In the genomic region with DNA sequence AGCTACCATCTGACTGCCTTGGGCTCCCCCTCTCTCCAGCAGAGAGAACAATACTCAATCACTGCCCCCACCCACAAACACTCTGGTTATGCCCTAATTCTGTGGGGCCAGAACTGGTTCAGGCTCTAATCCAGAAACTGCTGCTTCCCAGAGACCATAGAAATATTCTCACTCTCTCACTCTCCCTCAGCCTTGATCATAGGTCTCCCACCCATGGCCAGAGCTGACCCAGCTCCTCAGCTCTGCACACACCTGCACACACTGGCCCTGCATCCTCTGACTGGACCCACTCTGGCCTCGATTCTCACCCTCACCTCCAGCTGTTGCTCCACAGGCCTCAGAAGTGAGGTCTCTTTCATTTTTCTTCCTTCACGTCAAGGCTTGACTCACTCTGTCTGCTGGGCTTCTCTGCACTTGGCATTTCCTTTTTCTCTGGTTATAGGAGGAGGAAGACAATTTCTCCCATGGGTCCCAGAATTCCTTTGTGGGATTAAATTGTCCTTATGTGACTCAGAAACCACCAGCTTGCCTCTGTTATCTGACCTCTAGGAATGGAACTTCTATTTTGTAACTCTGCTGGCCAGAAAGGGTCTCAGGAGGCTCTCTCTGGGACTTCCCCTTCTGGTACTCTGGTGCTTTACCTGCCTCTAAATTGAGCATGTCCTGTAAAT, we compare ENCODE assay signal across 1 cellular context.
TF ChIP-seq lines count a peak whose summit lies in the region.

No MANE protein-coding gene starts in this region.

TF ChIP-seq in SK-N-SH, 30 proteins besides CTCF, POLR2A, EP300 and RAD21 (continued from another document):
- TF ChIP-seq, protein P1, sequence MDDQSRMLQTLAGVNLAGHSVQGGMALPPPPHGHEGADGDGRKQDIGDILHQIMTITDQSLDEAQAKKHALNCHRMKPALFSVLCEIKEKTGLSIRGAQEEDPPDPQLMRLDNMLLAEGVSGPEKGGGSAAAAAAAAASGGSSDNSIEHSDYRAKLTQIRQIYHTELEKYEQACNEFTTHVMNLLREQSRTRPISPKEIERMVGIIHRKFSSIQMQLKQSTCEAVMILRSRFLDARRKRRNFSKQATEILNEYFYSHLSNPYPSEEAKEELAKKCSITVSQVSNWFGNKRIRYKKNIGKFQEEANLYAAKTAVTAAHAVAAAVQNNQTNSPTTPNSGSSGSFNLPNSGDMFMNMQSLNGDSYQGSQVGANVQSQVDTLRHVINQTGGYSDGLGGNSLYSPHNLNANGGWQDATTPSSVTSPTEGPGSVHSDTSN (IDR thresholded peaks at IDR 0.05) = peak; percentile 65
- TF ChIP-seq JUND (IDR thresholded peaks at IDR 0.05) (peak; percentile 66), FOSL2 (IDR thresholded peaks at IDR 0.05; ENCODE audit: borderline replicate concordance, low read depth) (peak; percentile 74), NRF1 (IDR thresholded peaks at IDR 0.05; ENCODE audit: low read depth, low read length) (no peak), EZH2phosphoT487 (IDR thresholded peaks at IDR 0.05; ENCODE audit: borderline replicate concordance, low read depth) (no peak), FOXM1 (IDR thresholded peaks at IDR 0.05; ENCODE audit: low read depth) (no peak), RFX5 (IDR thresholded peaks at IDR 0.05; ENCODE audit: low read length) (no peak), GATA2 (CRISPR knock-in tag; IDR thresholded peaks at IDR 0.05) (no peak), RXRA (IDR thresholded peaks at IDR 0.05; ENCODE audit: borderline replicate concordance, low read depth) (peak; percentile 59; the same call in 1 of the 2 replicates), TAF1 (IDR thresholded peaks at IDR 0.05; ENCODE audit: borderline replicate concordance, low read depth, low read length) (no peak), MEF2A (IDR thresholded peaks at IDR 0.05; ENCODE audit: borderline replicate concordance, low read depth) (no peak), TCF12 (IDR thresholded peaks at IDR 0.05) (peak; percentile 78), POLR2AphosphoS5 (IDR thresholded peaks at IDR 0.05; ENCODE audit: low read depth, low read length) (no peak; the same call in 1 of the 2 replicates), RCOR1 (IDR thresholded peaks at IDR 0.05; ENCODE audit: low read length) (no peak), YY1 (IDR thresholded peaks at IDR 0.05; ENCODE audit: low read depth) (no peak)
- TF ChIP-seq, protein P2, sequence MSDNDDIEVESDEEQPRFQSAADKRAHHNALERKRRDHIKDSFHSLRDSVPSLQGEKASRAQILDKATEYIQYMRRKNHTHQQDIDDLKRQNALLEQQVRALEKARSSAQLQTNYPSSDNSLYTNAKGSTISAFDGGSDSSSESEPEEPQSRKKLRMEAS (IDR thresholded peaks at IDR 0.05; ENCODE audit: low read depth) = peak; percentile 50; the same call in 1 of the 2 replicates
- TF ChIP-seq, protein P3, sequence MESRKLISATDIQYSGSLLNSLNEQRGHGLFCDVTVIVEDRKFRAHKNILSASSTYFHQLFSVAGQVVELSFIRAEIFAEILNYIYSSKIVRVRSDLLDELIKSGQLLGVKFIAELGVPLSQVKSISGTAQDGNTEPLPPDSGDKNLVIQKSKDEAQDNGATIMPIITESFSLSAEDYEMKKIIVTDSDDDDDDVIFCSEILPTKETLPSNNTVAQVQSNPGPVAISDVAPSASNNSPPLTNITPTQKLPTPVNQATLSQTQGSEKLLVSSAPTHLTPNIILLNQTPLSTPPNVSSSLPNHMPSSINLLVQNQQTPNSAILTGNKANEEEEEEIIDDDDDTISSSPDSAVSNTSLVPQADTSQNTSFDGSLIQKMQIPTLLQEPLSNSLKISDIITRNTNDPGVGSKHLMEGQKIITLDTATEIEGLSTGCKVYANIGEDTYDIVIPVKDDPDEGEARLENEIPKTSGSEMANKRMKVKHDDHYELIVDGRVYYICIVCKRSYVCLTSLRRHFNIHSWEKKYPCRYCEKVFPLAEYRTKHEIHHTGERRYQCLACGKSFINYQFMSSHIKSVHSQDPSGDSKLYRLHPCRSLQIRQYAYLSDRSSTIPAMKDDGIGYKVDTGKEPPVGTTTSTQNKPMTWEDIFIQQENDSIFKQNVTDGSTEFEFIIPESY (IDR thresholded peaks at IDR 0.05; ENCODE audit: borderline replicate concordance, low read depth) = no peak
- TF ChIP-seq, protein P4, sequence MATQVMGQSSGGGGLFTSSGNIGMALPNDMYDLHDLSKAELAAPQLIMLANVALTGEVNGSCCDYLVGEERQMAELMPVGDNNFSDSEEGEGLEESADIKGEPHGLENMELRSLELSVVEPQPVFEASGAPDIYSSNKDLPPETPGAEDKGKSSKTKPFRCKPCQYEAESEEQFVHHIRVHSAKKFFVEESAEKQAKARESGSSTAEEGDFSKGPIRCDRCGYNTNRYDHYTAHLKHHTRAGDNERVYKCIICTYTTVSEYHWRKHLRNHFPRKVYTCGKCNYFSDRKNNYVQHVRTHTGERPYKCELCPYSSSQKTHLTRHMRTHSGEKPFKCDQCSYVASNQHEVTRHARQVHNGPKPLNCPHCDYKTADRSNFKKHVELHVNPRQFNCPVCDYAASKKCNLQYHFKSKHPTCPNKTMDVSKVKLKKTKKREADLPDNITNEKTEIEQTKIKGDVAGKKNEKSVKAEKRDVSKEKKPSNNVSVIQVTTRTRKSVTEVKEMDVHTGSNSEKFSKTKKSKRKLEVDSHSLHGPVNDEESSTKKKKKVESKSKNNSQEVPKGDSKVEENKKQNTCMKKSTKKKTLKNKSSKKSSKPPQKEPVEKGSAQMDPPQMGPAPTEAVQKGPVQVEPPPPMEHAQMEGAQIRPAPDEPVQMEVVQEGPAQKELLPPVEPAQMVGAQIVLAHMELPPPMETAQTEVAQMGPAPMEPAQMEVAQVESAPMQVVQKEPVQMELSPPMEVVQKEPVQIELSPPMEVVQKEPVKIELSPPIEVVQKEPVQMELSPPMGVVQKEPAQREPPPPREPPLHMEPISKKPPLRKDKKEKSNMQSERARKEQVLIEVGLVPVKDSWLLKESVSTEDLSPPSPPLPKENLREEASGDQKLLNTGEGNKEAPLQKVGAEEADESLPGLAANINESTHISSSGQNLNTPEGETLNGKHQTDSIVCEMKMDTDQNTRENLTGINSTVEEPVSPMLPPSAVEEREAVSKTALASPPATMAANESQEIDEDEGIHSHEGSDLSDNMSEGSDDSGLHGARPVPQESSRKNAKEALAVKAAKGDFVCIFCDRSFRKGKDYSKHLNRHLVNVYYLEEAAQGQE (IDR thresholded peaks at IDR 0.05; ENCODE audit: low read depth, low read length) = 0 out of 2 replicates have a peak, but pooled peaks have one; percentile 31
- TF ChIP-seq, protein P5, sequence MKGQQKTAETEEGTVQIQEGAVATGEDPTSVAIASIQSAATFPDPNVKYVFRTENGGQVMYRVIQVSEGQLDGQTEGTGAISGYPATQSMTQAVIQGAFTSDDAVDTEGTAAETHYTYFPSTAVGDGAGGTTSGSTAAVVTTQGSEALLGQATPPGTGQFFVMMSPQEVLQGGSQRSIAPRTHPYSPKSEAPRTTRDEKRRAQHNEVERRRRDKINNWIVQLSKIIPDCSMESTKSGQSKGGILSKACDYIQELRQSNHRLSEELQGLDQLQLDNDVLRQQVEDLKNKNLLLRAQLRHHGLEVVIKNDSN (IDR thresholded peaks at IDR 0.05; ENCODE audit: borderline replicate concordance, low read depth) = no peak
